Comparison of ENCODE assay signal across 8 cellular contexts in genomic region chr1:227315500-227316346, GRCh38. TPM values are rescaled to one million over a fixed set of nuclear protein-coding genes. Genes with fewer than 3 reads are reported as not detected.
A peak's percentile ranks its signal among the peaks of the same experiment; 100 is the strongest.
DNase-seq lines count a peak whose midpoint lies in the region; ATAC-seq and TF ChIP-seq lines count a peak whose summit lies in the region.

No MANE protein-coding gene starts in this region.

- H3K9me3 ChIP-seq in duodenal mucosa (ENCODE audit: control insufficient read depth in 1 of 2, low read length in 2 of 2) (no peaks in the 10 kb centered on the region), mucosa of descending colon (no peaks in the 10 kb centered on the region)

- ATAC-seq in mucosa of descending colon, result peak; percentile 56
- ATAC-seq in stimulated activated naive CD8-positive, alpha-beta T cell treated with anti-CD3 and anti-CD28 coated beads, Interleukin-15, Interleukin-2, amounts not matched to agents 100 U/mL and 50 U/mL, for 24 hours, result no peak
- ATAC-seq in HG03280 (IDR thresholded peaks at IDR 0.05; ENCODE audit: unreplicated experiment), result no peak
- ATAC-seq in GM21447 (IDR thresholded peaks at IDR 0.05; ENCODE audit: unreplicated experiment), result no peak

- H3K36me3 ChIP-seq in duodenal mucosa (ENCODE audit: control insufficient read depth in 1 of 2, insufficient read depth in 2 of 2, low read length in 2 of 2), result no peaks in the 10 kb centered on the region
- H3K36me3 ChIP-seq in mucosa of descending colon (ENCODE audit: low read depth), result no peaks in the 10 kb centered on the region

- H3K27me3 ChIP-seq in duodenal mucosa (ENCODE audit: control insufficient read depth in 1 of 2, insufficient read depth in 2 of 2, low read length in 2 of 2), result no peaks in the 10 kb centered on the region

- peak overlapping the region; percentile 44 to 90 for H3K9ac ChIP-seq in duodenal mucosa (ENCODE audit: low read depth in 1 of 2, low read length in 2 of 2)

- H3K4me1 ChIP-seq in duodenal mucosa (ENCODE audit: control insufficient read depth in 1 of 2, insufficient read depth in 2 of 2, low read length in 2 of 2), result peaks cover 10 to 11% of the 10 kb centered on the region in 2 donors
- H3K4me1 ChIP-seq in mucosa of descending colon (ENCODE audit: low read depth), result peaks cover 11% of the 10 kb centered on the region

- peak; percentile 77 for DNase-seq in EH (ENCODE audit: low read depth)
- DNase-seq in NCI-H460 (ENCODE audit: extremely low read depth, low read depth), result peak; percentile 70
- peak in 1 of 3 donors; percentile 72 for DNase-seq in mucosa of descending colon
- no peak for DNase-seq in stimulated activated naive CD8-positive, alpha-beta T cell treated with anti-CD3 and anti-CD28 coated beads, Interleukin-15, Interleukin-2, amounts not matched to agents 100 U/mL and 50 U/mL, for 24 hours
- no peak for DNase-seq in OCI-M2 (lab: John Stamatoyannopoulos, UW; ENCODE audit: unreplicated experiment)

- no peak for TF ChIP-seq CTCF in mucosa of descending colon (IDR thresholded peaks at IDR 0.05)

- H3K27ac ChIP-seq in duodenal mucosa (ENCODE audit: low read depth, low read length), result peak overlapping the region; percentile 53

- intact Hi-C loops in mucosa of descending colon (cut with DNase I, micrococcal nuclease), result no loop called here

- peak overlapping the region; percentile 81 to 95 for H3K4me3 ChIP-seq in duodenal mucosa (ENCODE audit: low read depth in 1 of 2, low read length in 2 of 2)
- no peak overlapping the region for H3K4me3 ChIP-seq in mucosa of descending colon

RNA-seq across cellular contexts. Expression of gene CDC42BPA, which starts 2.6 kb away (rescaled TPM):
- 67.7 and 77.7 TPM in 2 replicates for total RNA-seq in NCI-H460 (2014; rRNA removed; shearing (Covaris generic))
- 20.9 and 27.3 TPM in 2 replicates for polyA plus RNA-seq in NCI-H460 (2014; cell fraction: nucleus; rRNA removed)
- total RNA-seq in mucosa of descending colon, result 10 to 100 TPM; 32.6 to 70.7 (median 50.2) TPM

Comparison
In these comparisons a context has a peak if more than half of its experiments do, and no peak if none do; other contexts are left out.
1. DNase-seq: peak in EH (single experiment) and NCI-H460 (single experiment); none in stimulated activated naive CD8-positive, alpha-beta T cell treated with anti-CD3 and anti-CD28 coated beads, Interleukin-15, Interleukin-2, amounts not matched to agents 100 U/mL and 50 U/mL, for 24 hours (single experiment) and OCI-M2 (single experiment).